8 cellular contexts compared by ENCODE assay signal in genomic region chr10:11424456-11425287, GRCh38.
DNase-seq lines count a peak whose midpoint lies in the region; ATAC-seq, FAIRE-seq and TF ChIP-seq lines count a peak whose summit lies in the region.

No MANE protein-coding gene starts in this region.

- FAIRE-seq in astrocyte (lab: Jason Lieb, UNC): no peak

- no peaks in the 10 kb centered on the region for H3K79me2 ChIP-seq in astrocyte (ENCODE audit: insufficient read depth, low read length)

- no peaks in the 10 kb centered on the region for H3K36me3 ChIP-seq in astrocyte (ENCODE audit: insufficient read depth, low read length)
- H3K36me3 ChIP-seq in spleen: no peaks in the 10 kb centered on the region

- no peak overlapping the region for H3K9ac ChIP-seq in astrocyte (ENCODE audit: low read length)

- H3K4me1 Mint-ChIP-seq in astrocyte (ENCODE audit: low read depth, unreplicated experiment): peaks cover 10% of the 10 kb centered on the region

- H3K9me3 Mint-ChIP-seq in astrocyte (ENCODE audit: unreplicated experiment): peaks cover 13% of the 10 kb centered on the region

- H3K36me3 Mint-ChIP-seq in astrocyte (ENCODE audit: low read depth, unreplicated experiment): peaks cover 2% of the 10 kb centered on the region

- H3K4me3 Mint-ChIP-seq in astrocyte (ENCODE audit: unreplicated experiment): no peak overlapping the region

- H3K27me3 ChIP-seq in astrocyte (ENCODE audit: insufficient read depth, low read length): no peaks in the 10 kb centered on the region
- no peaks in the 10 kb centered on the region for H3K27me3 ChIP-seq in spleen (replicated peaks in 1 of 7)

- H3K4me1 ChIP-seq in astrocyte (ENCODE audit: insufficient read depth, low read length) (no peaks in the 10 kb centered on the region), spleen (peaks cover 0 to 4% (median 0%) of the 10 kb centered on the region in 6 donors)

- TF ChIP-seq CTCF in GM13976 (IDR thresholded peaks at IDR 0.05; ENCODE audit: borderline replicate concordance, control extremely low read depth, extremely low read depth, insufficient read depth, missing control alignments): peak; percentile 73
- peak; percentile 80 for TF ChIP-seq CTCF in astrocyte (IDR thresholded peaks at IDR 0.05; ENCODE audit: insufficient read depth, low read depth, low read length)
- TF ChIP-seq CTCF in spleen (IDR thresholded peaks at IDR 0.05 in 8 of 11, conservative IDR thresholded peaks at IDR 0.05 in 3 of 11): peak; percentile 23 to 80 (median 55)

- TF ChIP-seq POLR2A in spleen (IDR thresholded peaks at IDR 0.05): no peak

- no peak overlapping the region for H3K4me3 ChIP-seq in astrocyte (ENCODE audit: insufficient read depth, low read depth, low read length)
- H3K4me3 ChIP-seq in spleen: no peak overlapping the region

- intact Hi-C loops in spleen (cut with DNase I; ENCODE audit: low total_unique reads): no loop called here

- no peak for ATAC-seq in HG03039 (IDR thresholded peaks at IDR 0.05; ENCODE audit: unreplicated experiment)

- no peak overlapping the region for H2AFZ ChIP-seq in astrocyte (ENCODE audit: low read depth, low read length)

- no peaks in the 10 kb centered on the region for H4K20me1 ChIP-seq in astrocyte (ENCODE audit: insufficient read depth, low read length)

- no peak overlapping the region for H3K27ac Mint-ChIP-seq in astrocyte (ENCODE audit: unreplicated experiment)

- in situ Hi-C loops in GM13976 (cut with MboI; ENCODE audit: low sequenced_read_pairs, unreplicated experiment): no loop called here

- H3K4me2 ChIP-seq in astrocyte (ENCODE audit: low read length): no peak overlapping the region

- H3K9me3 ChIP-seq in astrocyte (ENCODE audit: insufficient read depth, low read depth, low read length) (no peaks in the 10 kb centered on the region), spleen (peaks cover 0 to 35% (median 24%) of the 10 kb centered on the region in 8 donors)

- no peak overlapping the region for H3K27ac ChIP-seq in astrocyte (ENCODE audit: low read depth, low read length)
- H3K27ac ChIP-seq in spleen: no peak overlapping the region

- DNase-seq in AG08396 (ENCODE audit: low spot score) (peak; percentile 75), GM13976 (ENCODE audit: low spot score) (peak; percentile 73), MV-4-11 (lab: John Stamatoyannopoulos, UW) (peak; percentile 29), astrocyte (ENCODE audit: low read depth) (peak; percentile 22), hepatic stellate cell (ENCODE audit: low spot score) (peak; percentile 67), spleen (no peak), NCI-H2171 (lab: John Stamatoyannopoulos, UW) (no peak)

- peaks cover 6% of the 10 kb centered on the region for H3K27me3 Mint-ChIP-seq in astrocyte (ENCODE audit: low read depth, unreplicated experiment)

- WGBS in spleen, 5 donors: 49 to 64% (median 60%) methylated on average over 11 of the region's 11 CpGs

Comparison
In these comparisons a context has a peak if more than half of its experiments do, and no peak if none do; other contexts are left out.
1. DNase-seq: peak in AG08396 (single experiment), GM13976 (single experiment), MV-4-11 (single experiment), astrocyte (single experiment) and hepatic stellate cell (single experiment); none in spleen (single experiment) and NCI-H2171 (single experiment).
2. Peak in every context shown above with its lines, with median percentiles within 50 percentile points of each other: CTCF ChIP-seq.